In genomic region chr1:154431586-154432373, GRCh38 we compare ENCODE assay signal across 1 cellular context.
A peak's percentile ranks its signal among the peaks of the same experiment; 100 is the strongest.
TF ChIP-seq lines count a peak whose summit lies in the region.

No MANE protein-coding gene starts in this region.

TF ChIP-seq in K562, 482 proteins besides CTCF, POLR2A, EP300 and RAD21 (continued from another document and continues in another):
- TF ChIP-seq NKRF (IDR thresholded peaks at IDR 0.05; ENCODE audit: borderline replicate concordance) (no peak), CREB1 (IDR thresholded peaks at IDR 0.05) (peak; percentile 37), CREB1 (CRISPR knock-in tag; IDR thresholded peaks at IDR 0.05) (no peak), RERE (CRISPR knock-in tag; IDR thresholded peaks at IDR 0.05; ENCODE audit: borderline replicate concordance) (no peak), ZSCAN32 (CRISPR knock-in tag; IDR thresholded peaks at IDR 0.05) (no peak), RCOR1 (IDR thresholded peaks at IDR 0.05; ENCODE audit: borderline replicate concordance in 1 of 2, low read depth in 2 of 2, low read length in 2 of 2) (peak in 1 of 2 experiments; percentile 73; a peak in 2 of 4 replicates), ZNF311 (CRISPR knock-in tag; IDR thresholded peaks at IDR 0.05) (no peak), ZNF175 (CRISPR knock-in tag; IDR thresholded peaks at IDR 0.05; ENCODE audit: low read depth) (no peak), CHD1 (IDR thresholded peaks at IDR 0.05; ENCODE audit: low read length) (no peak), RAD51 (IDR thresholded peaks at IDR 0.05; ENCODE audit: borderline replicate concordance, low read depth) (no peak), ZNF184 (CRISPR knock-in tag; IDR thresholded peaks at IDR 0.05) (no peak), ZHX1 (conservative IDR thresholded peaks at IDR 0.05; ENCODE audit: low read length) (no peak), ELK3 (CRISPR knock-in tag; IDR thresholded peaks at IDR 0.05) (no peak), U2AF1 (optimal IDR thresholded peaks at IDR 0.05; ENCODE audit: low read depth, low read length) (no peak), ZNF778 (CRISPR knock-in tag; IDR thresholded peaks at IDR 0.05) (no peak), PBX2 (CRISPR knock-in tag; IDR thresholded peaks at IDR 0.05; ENCODE audit: low read depth) (no peak), PBX2 (tag; conservative IDR thresholded peaks at IDR 0.05; ENCODE audit: low read depth) (peak; percentile 81), HDGF (IDR thresholded peaks at IDR 0.05) (no peak), GATAD2A (IDR thresholded peaks at IDR 0.05) (no peak), ATF3 (IDR thresholded peaks at IDR 0.05) (peak; percentile 90), ATF3 (CRISPR knock-in tag; conservative IDR thresholded peaks at IDR 0.05) (no peak), PKNOX1 (IDR thresholded peaks at IDR 0.05) (peak; percentile 82), POLR2B (IDR thresholded peaks at IDR 0.05; ENCODE audit: low read depth, partially characterized antibody) (no peak), BRF2 (IDR thresholded peaks at IDR 0.05; ENCODE audit: borderline replicate concordance, insufficient read depth, insufficient read length) (no peak), GABPB1 (CRISPR knock-in tag; IDR thresholded peaks at IDR 0.05) (no peak), TCF7 (IDR thresholded peaks at IDR 0.05; ENCODE audit: borderline replicate concordance) (no peak), TAF9B (IDR thresholded peaks at IDR 0.05; ENCODE audit: partially characterized antibody) (peak; percentile 96), SMARCB1 (IDR thresholded peaks at IDR 0.05; ENCODE audit: insufficient read length, low read depth) (no peak), ZNF124 (CRISPR knock-in tag; IDR thresholded peaks at IDR 0.05) (no peak), SREBF2 (CRISPR knock-in tag; IDR thresholded peaks at IDR 0.05) (no peak), RBM25 (IDR thresholded peaks at IDR 0.05; ENCODE audit: low read depth, low read length, severe bottlenecking) (no peak), SRSF1 (IDR thresholded peaks at IDR 0.05; ENCODE audit: low read depth, low read length) (no peak), ZBED1 (IDR thresholded peaks at IDR 0.05) (no peak), ESRRA (IDR thresholded peaks at IDR 0.05; ENCODE audit: borderline replicate concordance, low read depth) (0 out of 2 replicates have a peak, but pooled peaks have one; percentile 16), REST (CRISPR knock-in tag; IDR thresholded peaks at IDR 0.05; ENCODE audit: low read depth) (no peak), GATAD2B (IDR thresholded peaks at IDR 0.05; ENCODE audit: borderline replicate concordance) (no peak), TFAM (CRISPR knock-in tag; conservative IDR thresholded peaks at IDR 0.05) (no peak), IRF1 (CRISPR knock-in tag; IDR thresholded peaks at IDR 0.05; ENCODE audit: borderline replicate concordance) (no peak), HIVEP1 (CRISPR knock-in tag; IDR thresholded peaks at IDR 0.05) (no peak), NCOR1 (IDR thresholded peaks at IDR 0.05) (0 out of 2 replicates have a peak, but pooled peaks have one; percentile 38), SMAD3 (CRISPR knock-in tag; conservative IDR thresholded peaks at IDR 0.05) (no peak)
